8 cellular contexts compared by ENCODE assay signal in genomic region chr17:4565209-4566141, GRCh38. TPM values are rescaled to one million over a fixed set of nuclear protein-coding genes. Genes with fewer than 3 reads are reported as not detected.
A peak's percentile ranks its signal among the peaks of the same experiment; 100 is the strongest.
DNase-seq lines count a peak whose midpoint lies in the region; ATAC-seq, FAIRE-seq and TF ChIP-seq lines count a peak whose summit lies in the region.

No MANE protein-coding gene starts in this region.

- TF ChIP-seq CTCF in AG09309 (IDR thresholded peaks at IDR 0.05; ENCODE audit: control insufficient read depth, insufficient read depth, low read depth, low read length, missing control alignments) (peak; percentile 90), GM20000 (IDR thresholded peaks at IDR 0.05; ENCODE audit: extremely low read depth, missing control alignments) (peak; percentile 80), kidney epithelial cell (IDR thresholded peaks at IDR 0.05; ENCODE audit: insufficient read depth, low read length, poor library complexity, severe bottlenecking) (peak; percentile 89)

- peaks cover 6% of the 10 kb centered on the region for H3K27me3 ChIP-seq in kidney epithelial cell (ENCODE audit: control insufficient read depth, insufficient read depth, low read length)

- DNase-seq in AG09309 (ENCODE audit: low read depth) (peak; percentile 25), GM20000 (ENCODE audit: low spot score) (peak; percentile 76), NCI-H2196 (lab: John Stamatoyannopoulos, UW; ENCODE audit: unreplicated experiment) (peak; percentile 70), cerebellum (ENCODE audit: low spot score) (peak; percentile 80), kidney epithelial cell (ENCODE audit: low read depth) (no peak)
- DNase-seq in stimulated activated CD4-positive, alpha-beta T cell treated with anti-CD3 and anti-CD28 coated beads, Interleukin-1b, Interleukin-23, amount 100 ng/mL, for 48 hours, result peak; percentile 65

- no peak for ATAC-seq in HG03108 (IDR thresholded peaks at IDR 0.05; ENCODE audit: unreplicated experiment)

- H3K36me3 ChIP-seq in kidney epithelial cell (ENCODE audit: control insufficient read depth, insufficient read depth, low read length), result no peaks in the 10 kb centered on the region

- FAIRE-seq in TTC549 (lab: Jason Lieb, UNC), result peak; percentile 46

- H3K4me3 ChIP-seq in AG09309 (ENCODE audit: control insufficient read depth, low read depth, low read length) (no peak overlapping the region), kidney epithelial cell (ENCODE audit: low read depth, low read length) (no peak overlapping the region)

RNA-seq across cellular contexts. Expression of gene GGT6, which starts 5.1 kb away (rescaled TPM):
- total RNA-seq in cerebellum (not detected), kidney epithelial cell (0.07 and 0.38 TPM in 2 replicates)

RNA-seq across cellular contexts. Expression of gene MYBBP1A, which starts 10.3 kb away (rescaled TPM):
- total RNA-seq in cerebellum, result 26.0 TPM
- total RNA-seq in kidney epithelial cell, result 92.0 and 103 TPM in 2 replicates

RNA-seq across cellular contexts. Expression of gene SMTNL2, which starts 18.9 kb away (rescaled TPM):
- total RNA-seq in cerebellum (5.6 TPM), kidney epithelial cell (0.14 and 0.46 TPM in 2 replicates)
